ENCODE assay signal across 21 cellular contexts in the genomic region with DNA sequence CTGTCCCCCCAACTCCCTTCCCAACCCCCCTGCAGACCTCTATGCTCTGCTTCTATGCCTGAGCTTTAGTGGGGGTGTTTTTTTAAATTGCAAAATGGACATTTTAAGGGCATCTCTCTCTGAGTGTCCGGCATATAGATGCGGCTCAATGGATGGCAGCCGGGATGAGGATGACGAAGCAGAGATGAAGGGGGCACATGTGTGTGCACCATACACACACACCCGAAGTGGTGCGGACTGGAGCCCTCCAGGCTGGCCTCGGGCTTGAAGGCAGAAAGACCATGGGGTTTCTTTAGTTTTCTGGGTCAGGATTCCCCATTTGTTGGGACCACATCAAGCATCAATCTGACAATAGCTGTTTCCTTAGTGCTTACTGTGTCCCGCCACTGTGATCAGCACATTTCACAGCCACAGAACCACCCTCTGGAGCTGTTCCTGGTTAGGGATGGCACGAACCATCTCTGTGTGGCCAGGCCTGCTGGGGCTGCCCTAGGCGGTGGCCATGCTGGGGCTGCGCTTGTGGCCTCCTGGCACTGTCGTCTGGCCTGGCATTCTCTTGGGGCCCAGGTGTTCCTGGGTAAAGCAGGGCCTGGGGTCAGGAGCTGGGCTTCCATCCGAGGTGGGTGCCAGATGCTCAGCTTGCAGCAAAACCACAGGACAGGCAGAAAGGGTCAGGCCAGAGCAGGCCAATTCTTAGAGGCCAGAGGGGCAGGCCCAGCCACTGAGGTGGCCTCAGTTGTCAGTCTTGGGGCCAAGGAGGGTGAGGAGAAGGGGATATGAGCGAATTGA. TPM values are rescaled to one million over a fixed set of nuclear protein-coding genes. Genes with fewer than 3 reads are reported as not detected.
DNase-seq lines count a peak whose midpoint lies in the region; FAIRE-seq and TF ChIP-seq lines count a peak whose summit lies in the region.
"Had no signal": no experiment of that assay in that cellular context is flagged by ENCODE, and none has a peak within 500 bp of the region (broad histone marks: within the 10 kb centered on the region; RNA-seq: fewer than 3 reads in every experiment).

No MANE protein-coding gene starts in this region.

- H3K9me3 ChIP-seq in H1 (ENCODE audit: insufficient read depth in 2 of 2, low read depth in 1 of 2, low read length in 1 of 2) (no peaks in the 10 kb centered on the region), osteoblast (ENCODE audit: low read depth, low read length) (no peaks in the 10 kb centered on the region), MM.1S (replicated peaks; ENCODE audit: insufficient read depth, low read length) (no peaks in the 10 kb centered on the region)
- H3K9me3 ChIP-seq: BLaER1 treated with 17β-estradiol and CSF1 and Interleukin-3, amounts not matched to agents 10 nM and 100 nM; suprapubic skin had no signal

- no peak overlapping the region for H2BK20ac ChIP-seq in H1 (ENCODE audit: low read length)

- FAIRE-seq in H1 (lab: Jason Lieb, UNC): no peak

- H3K27me3 ChIP-seq in H7 (ENCODE audit: control insufficient read depth, insufficient read depth, low read length) (no peaks in the 10 kb centered on the region), H1 (replicated peaks in 1 of 4; ENCODE audit: control insufficient read depth in 3 of 4, extremely low read depth in 1 of 4, insufficient read depth in 3 of 4, low read length in 3 of 4) (no peaks in the 10 kb centered on the region), osteoblast (ENCODE audit: insufficient read depth, low read length) (no peaks in the 10 kb centered on the region), MM.1S (replicated peaks; ENCODE audit: insufficient read depth, low read length) (no peaks in the 10 kb centered on the region)
- H3K27me3 ChIP-seq: BLaER1 treated with 17β-estradiol and CSF1 and Interleukin-3, amounts not matched to agents 10 nM and 100 nM; dorsolateral prefrontal cortex; suprapubic skin had no signal

- H3K23me2 ChIP-seq in H1 (ENCODE audit: low read depth, low read length): no peaks in the 10 kb centered on the region

- H3K14ac ChIP-seq in H1 (ENCODE audit: insufficient read length): no peak overlapping the region

- no peaks in the 10 kb centered on the region for H3K79me1 ChIP-seq in H1 (ENCODE audit: low read depth, low read length)

- no peak for TF ChIP-seq POLR2A in H1 (IDR thresholded peaks at IDR 0.05; ENCODE audit: control extremely low read depth in 1 of 2, low read depth in 2 of 2, low read length in 2 of 2)

- no peaks in the 10 kb centered on the region for H4K20me1 ChIP-seq in H1 (replicated peaks in 1 of 2; ENCODE audit: control insufficient read depth in 1 of 2, insufficient read depth in 2 of 2, low read length in 2 of 2)
- H4K20me1 ChIP-seq in osteoblast (ENCODE audit: insufficient read depth, low read length): no peaks in the 10 kb centered on the region
- H4K20me1 ChIP-seq in MM.1S (ENCODE audit: insufficient read depth, low read length): no peaks in the 10 kb centered on the region

- H4K8ac ChIP-seq in H1 (ENCODE audit: extremely low read depth, insufficient read depth, low read length): no peak overlapping the region

- POLR2A ChIA-PET in H1 (lab: Charles Lee; ENCODE audit: partially characterized antibody): interaction anchor here (1.0 kb wide), 1 partner anchor 144 kb away, joined by 3 read pairs; no protein-coding TSS in a partner anchor

- H4K91ac ChIP-seq in H1 (replicated peaks; ENCODE audit: insufficient read length, low read length): no peak overlapping the region

- H2BK15ac ChIP-seq in H1 (ENCODE audit: low read length): peak overlapping the region; percentile 95; the same call in 1 of the 2 replicates

- H2BK12ac ChIP-seq in H1 (ENCODE audit: low read depth, low read length): 0 out of 2 replicates have a peak overlapping the region, but pooled peaks have one; percentile 39

- TF ChIP-seq CTCF in H1 (IDR thresholded peaks at IDR 0.05; ENCODE audit: control extremely low read depth in 1 of 3, insufficient read depth in 1 of 3, low read depth in 1 of 3, low read length in 3 of 3) (no peak), osteoblast (IDR thresholded peaks at IDR 0.05; ENCODE audit: extremely low read depth, low read depth, low read length) (no peak), MM.1S (IDR thresholded peaks at IDR 0.05; ENCODE audit: low read length) (no peak)

- TF ChIP-seq EP300 in H1 (IDR thresholded peaks at IDR 0.05; ENCODE audit: borderline replicate concordance in 1 of 2, low read depth in 2 of 2, low read length in 2 of 2): no peak

- H2AFZ ChIP-seq in H1 (ENCODE audit: low read length) (no peak overlapping the region), osteoblast (ENCODE audit: low read length) (no peak overlapping the region), MM.1S (ENCODE audit: low read length) (no peak overlapping the region)

- H3K56ac ChIP-seq in H1 (replicated peaks; ENCODE audit: insufficient read length, low read depth, low read length): no peak overlapping the region

- H3K23ac ChIP-seq in H1 (ENCODE audit: insufficient read length): no peak overlapping the region

- H3K27ac ChIP-seq in H1 (ENCODE audit: low read depth, low read length) (no peak overlapping the region), osteoblast (ENCODE audit: low read depth, low read length) (no peak overlapping the region), MM.1S (ENCODE audit: low read length) (no peak overlapping the region)
- H3K27ac ChIP-seq: BLaER1 treated with 17β-estradiol and CSF1 and Interleukin-3, amounts not matched to agents 10 nM and 100 nM; suprapubic skin had no signal

- H3K9ac ChIP-seq in H1 (replicated peaks in 1 of 4; ENCODE audit: extremely low read depth in 1 of 4, low read depth in 3 of 4, low read length in 3 of 4) (no peak overlapping the region), MM.1S (ENCODE audit: low read length) (no peak overlapping the region)

- WGBS in H1 (ENCODE audit: extremely low coverage in 1 of 2, insufficient coverage in 1 of 2, insufficient read length in 1 of 2, insufficient replicate concordance in 2 of 2, low coverage in 1 of 2, low lambda C conversion rate in 2 of 2, missing lambda C conversion rate in 1 of 2), 2 experiments: 93% methylated on average over 13 of the region's 14 CpGs; no CpG with 5 or more reads in 1 of the 2 experiments

- DNase-seq in D341Med (ENCODE audit: low spot score) (peak; percentile 10), H7 (peak; percentile 41), H1 (ENCODE audit: low read depth in 1 of 2, low spot score in 2 of 2) (no peak), osteoblast (ENCODE audit: insufficient read length, low spot score, missing footprints) (peak; percentile 76), NCI-H82 treated with DMSO at 0.1 percent for 48 hours (lab: John Stamatoyannopoulos, UW; ENCODE audit: unreplicated experiment) (no peak), GOT3 (lab: John Stamatoyannopoulos, UW) (no peak), GM03348 (ENCODE audit: low spot score) (no peak), MM.1S (no peak)
- DNase-seq: activated CD4-positive, alpha-beta T cell treated with anti-CD3 and anti-CD28 coated beads, Interleukin-2, amount 50 U/mL, for 4 hours; activated CD8-positive, alpha-beta memory T cell treated with anti-CD3 and anti-CD28 coated beads, Interleukin-2, amount 10 ng/mL, durations not matched to agents 7 days and 5 days; activated naive CD4-positive, alpha-beta T cell treated with anti-CD3 and anti-CD28 coated beads for 36 hours; immature natural killer cell; left colon; NCI-H1436 treated with DMSO at 0.1 percent for 48 hours; NCI-H446 treated with DMSO at 0.1 percent for 48 hours; stimulated activated naive CD4-positive, alpha-beta T cell; T-helper 17 cell had no signal

- H3K4me3 ChIP-seq in H7 (ENCODE audit: insufficient read depth, low read depth, low read length) (no peak overlapping the region), H1 (ENCODE audit: extremely low read depth in 1 of 4, insufficient read depth in 2 of 4, low read depth in 3 of 4, low read length in 4 of 4) (no peak overlapping the region), osteoblast (ENCODE audit: insufficient read depth, low read length) (no peak overlapping the region), MM.1S (ENCODE audit: low read length) (no peak overlapping the region)
- H3K4me3 ChIP-seq: BLaER1 treated with 17β-estradiol and CSF1 and Interleukin-3, amounts not matched to agents 10 nM and 100 nM; dorsolateral prefrontal cortex; skin epidermis; suprapubic skin had no signal

- H3F3A ChIP-seq in MM.1S (ENCODE audit: insufficient read depth, low read length): no peaks in the 10 kb centered on the region

- TF ChIP-seq RAD21 in H1 (IDR thresholded peaks at IDR 0.05 in 1 of 2, conservative IDR thresholded peaks at IDR 0.05 in 1 of 2; ENCODE audit: low read depth in 2 of 2, low read length in 2 of 2): no peak

- no peaks in the 10 kb centered on the region for H3K79me2 ChIP-seq in H1 (ENCODE audit: control insufficient read depth in 1 of 2, insufficient read depth in 2 of 2, low read length in 2 of 2)
- no peaks in the 10 kb centered on the region for H3K79me2 ChIP-seq in osteoblast (ENCODE audit: insufficient read depth, low read length)
- H3K79me2 ChIP-seq in MM.1S (ENCODE audit: low read length): no peaks in the 10 kb centered on the region

- H2BK5ac ChIP-seq in H1 (ENCODE audit: low read depth, low read length): no peak overlapping the region

- H4K5ac ChIP-seq in H1 (ENCODE audit: insufficient read length, low read depth, low read length): no peak overlapping the region

- H3K9me2 ChIP-seq in MM.1S (replicated peaks; ENCODE audit: insufficient read depth, low read length): no peaks in the 10 kb centered on the region

- H3K36me3 ChIP-seq in H7 (replicated peaks; ENCODE audit: control insufficient read depth, insufficient read depth, low read length): no peaks in the 10 kb centered on the region
- H3K36me3 ChIP-seq in H1 (ENCODE audit: control insufficient read depth in 2 of 4, insufficient read depth in 4 of 4, low read length in 3 of 4): no peaks in the 10 kb centered on the region
- H3K36me3 ChIP-seq in osteoblast (ENCODE audit: insufficient read depth, low read length): no peaks in the 10 kb centered on the region
- H3K36me3 ChIP-seq in MM.1S (replicated peaks; ENCODE audit: insufficient read depth, low read length): no peaks in the 10 kb centered on the region
- H3K36me3 ChIP-seq: BLaER1 treated with 17β-estradiol and CSF1 and Interleukin-3, amounts not matched to agents 10 nM and 100 nM; suprapubic skin had no signal

- no peak overlapping the region for H3K4ac ChIP-seq in H1 (replicated peaks; ENCODE audit: insufficient read length, low read depth, low read length)

- H3K4me2 ChIP-seq in H1 (ENCODE audit: insufficient read depth in 1 of 2, low read depth in 2 of 2, low read length in 2 of 2) (no peak overlapping the region), osteoblast (ENCODE audit: insufficient read depth, low read length) (no peak overlapping the region), MM.1S (ENCODE audit: low read depth, low read length) (no peak overlapping the region)
- H3K4me2 ChIP-seq: BLaER1 treated with 17β-estradiol and CSF1 and Interleukin-3, amounts not matched to agents 10 nM and 100 nM had no signal

- no peak overlapping the region; the same call in 1 of the 2 replicates for H3K18ac ChIP-seq in H1 (ENCODE audit: extremely low read depth, low read length)

- H2AK5ac ChIP-seq in H1 (ENCODE audit: low read depth, low read length): no peak overlapping the region

- CTCF ChIA-PET in H1 (lab: Charles Lee; ENCODE audit: partially characterized antibody): interaction anchor here (0.6 to 8.0 kb wide), 10 partner anchors 14 to 292 kb away, joined by 3 to 94 read pairs (median 4); no protein-coding TSS in a partner anchor

- peaks cover 0 to 18% (median 9%) of the 10 kb centered on the region in 4 experiments; a peak in 5 of 7 replicates for H3K4me1 ChIP-seq in H1 (replicated peaks in 1 of 4; ENCODE audit: control insufficient read depth in 3 of 4, insufficient read depth in 4 of 4, low read length in 3 of 4)
- peaks cover 17% of the 10 kb centered on the region for H3K4me1 ChIP-seq in osteoblast (ENCODE audit: insufficient read depth, low read length)
- H3K4me1 ChIP-seq in MM.1S (ENCODE audit: low read length): peaks cover 6% of the 10 kb centered on the region; the same call in 1 of the 2 replicates

- no peak overlapping the region for H2BK120ac ChIP-seq in H1 (replicated peaks; ENCODE audit: low read depth, low read length)

RNA-seq across cellular contexts. Expression of a gene that starts 49.9 kb away (rescaled TPM):
- total RNA-seq in H7 (2014; rRNA removed; shearing (Covaris generic)): 14.5 and 41.2 TPM in 2 replicates
- 7.6 and 8.7 TPM in 2 replicates for total RNA-seq in H1 (2021; fragmentation: NEBNext Ultra II Directional; extraction: Animal tissue kit (Norgen Biotek cat#: 25700))
- 16.2 and 18.2 TPM in 2 replicates for polyA plus RNA-seq in H1 (2011; rRNA removed)
- 12.7 TPM for polyA plus RNA-seq in H1 (2011; cell fraction: cytosol; rRNA removed)
- polyA plus RNA-seq in H1 (2011; cell fraction: nucleus; rRNA removed): 22.8 TPM
- 5.9 to 11.0 TPM (median 9.7 TPM) in 4 replicates for polyA plus RNA-seq in H1 (2012, experiment 1 of 2)
- polyA plus RNA-seq in H1 (2012, experiment 2 of 2): 9.6 TPM
- polyA plus RNA-seq in H1 (2013, experiment 1 of 2): 6.6 TPM
- polyA plus RNA-seq in H1 (2013, experiment 2 of 2): 5.7 TPM
- 2.7 and 3.3 TPM in 2 replicates for polyA minus RNA-seq in H1 (2011; rRNA and poly(A)+ RNA removed)
- 5.1 TPM for polyA minus RNA-seq in H1 (2011; cell fraction: cytosol; rRNA and poly(A)+ RNA removed)
- 8.6 TPM for polyA minus RNA-seq in H1 (2011; cell fraction: nucleus; rRNA and poly(A)+ RNA removed)
- 0.36 and 1.2 TPM in 2 replicates for total RNA-seq in osteoblast

Comparison
In these comparisons a context has a peak if more than half of its experiments do, and no peak if none do; other contexts are left out.
1. DNase-seq: peak in D341Med (single experiment), H7 (single experiment) and osteoblast (single experiment); none in H1 (0 of 2), NCI-H82 treated with DMSO at 0.1 percent for 48 hours (single experiment), GOT3 (single experiment), GM03348 (single experiment) and MM.1S (single experiment).